Comparison of ENCODE assay signal across 16 cellular contexts in the genomic region with DNA sequence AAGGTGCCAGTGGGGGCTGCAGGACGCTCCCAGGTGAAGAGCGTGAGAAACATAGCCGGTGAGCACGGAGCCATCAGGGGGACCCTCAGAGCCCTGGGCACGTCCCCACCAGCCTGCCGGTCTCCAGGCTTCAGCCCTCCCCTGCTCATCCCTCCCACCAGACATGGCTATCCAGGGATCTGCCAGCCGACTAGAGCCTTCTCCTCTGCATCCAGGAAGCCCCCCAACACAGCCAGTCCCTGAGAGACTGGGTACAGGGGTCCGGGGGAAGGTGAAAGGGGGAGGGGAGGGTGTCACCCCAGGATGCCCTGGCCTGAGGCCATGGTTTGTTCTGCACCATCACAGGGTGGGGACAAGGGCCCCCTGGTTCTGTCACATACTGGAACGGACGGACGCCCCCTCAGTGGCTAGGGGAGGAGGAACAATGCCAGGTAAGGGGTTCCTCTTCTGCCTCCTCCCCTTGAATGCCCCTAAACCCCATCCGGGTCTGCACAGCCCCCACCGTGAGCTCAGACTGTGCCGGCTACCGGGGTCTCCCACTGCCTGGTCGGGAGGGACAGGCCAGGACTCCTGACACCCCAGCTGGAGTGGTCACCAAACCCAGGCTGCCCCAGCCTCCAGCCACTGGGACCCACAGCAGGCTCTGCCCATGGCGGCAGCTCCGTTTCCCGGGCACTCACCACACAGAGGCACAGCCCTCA. TPM values are rescaled to one million over a fixed set of nuclear protein-coding genes. Genes with fewer than 3 reads are reported as not detected.
A peak's percentile ranks its signal among the peaks of the same experiment; 100 is the strongest.
DNase-seq lines count a peak whose midpoint lies in the region; ATAC-seq and TF ChIP-seq lines count a peak whose summit lies in the region.
"Had no signal": no experiment of that assay in that cellular context is flagged by ENCODE, and none has a peak within 500 bp of the region (broad histone marks: within the 10 kb centered on the region; RNA-seq: fewer than 3 reads in every experiment).

No MANE protein-coding gene starts in this region.

- TF ChIP-seq RAD21 in SK-N-SH (IDR thresholded peaks at IDR 0.05; ENCODE audit: low read length): no peak

- CTCF ChIA-PET in SK-N-SH (lab: Yijun Ruan, JAX): interaction anchor here (1.0 to 1.8 kb wide), 3 partner anchors 62 to 93 kb away, joined by 4 to 5 read pairs (median 4); no protein-coding TSS in a partner anchor

- H3K23ac ChIP-seq in trophoblast cell (ENCODE audit: low read length): no peak overlapping the region

- H3K9me3 ChIP-seq in left ventricle myocardium inferior (replicated peaks): no peaks in the 10 kb centered on the region
- H3K9me3 ChIP-seq in SK-N-SH: no peaks in the 10 kb centered on the region
- H3K9me3 ChIP-seq in trophoblast cell (ENCODE audit: insufficient read depth, low read depth, low read length): no peaks in the 10 kb centered on the region
- H3K9me3 ChIP-seq: esophagus squamous epithelium, prostate gland had no signal

- peaks cover 78% of the 10 kb centered on the region for H3K79me2 ChIP-seq in SK-N-SH (ENCODE audit: insufficient read depth)
- no peaks in the 10 kb centered on the region for H3K79me2 ChIP-seq in trophoblast cell (ENCODE audit: control insufficient read depth, insufficient read depth, low read length, poor library complexity)

- H3K4me3 ChIP-seq in left ventricle myocardium inferior: no peak overlapping the region
- no peak overlapping the region for H3K4me3 ChIP-seq in SK-N-SH (ENCODE audit: low read depth in 2 of 2, low read length in 1 of 2)
- H3K4me3 ChIP-seq in trophoblast cell (ENCODE audit: low read depth, low read length): no peak overlapping the region
- H3K4me3 ChIP-seq: esophagus squamous epithelium, prostate gland had no signal

- DNase-seq in left ventricle myocardium inferior (peak; percentile 11), left ventricle myocardium superior (no peak), SK-N-SH (peak; percentile 44), left lobe of liver (ENCODE audit: low spot score) (peak; percentile 39), NCI-H128 (lab: John Stamatoyannopoulos, UW; ENCODE audit: unreplicated experiment) (no peak), trophoblast cell (no peak)
- DNase-seq: activated CD4-positive, alpha-beta T cell treated with anti-CD3 and anti-CD28 coated beads, Interleukin-2, amount 50 U/mL, for 4 hours; activated gamma-delta T cell treated with Interleukin-2 at 50 U/mL for 16 hours; DMS 273 treated with DMSO at 0.1 percent for 48 hours; esophagus squamous epithelium; NCI-H1105 treated with DMSO at 0.1 percent for 48 hours; NCI-H2081 treated with DMSO at 0.1 percent for 48 hours; NCI-H345; NCI-H774 had no signal

- peaks cover 46% of the 10 kb centered on the region for H3K4me1 ChIP-seq in left ventricle myocardium inferior
- peaks cover 13 to 29% of the 10 kb centered on the region in 2 experiments; a peak in 2 of 4 replicates for H3K4me1 ChIP-seq in SK-N-SH (ENCODE audit: control insufficient read depth in 1 of 2, insufficient read depth in 2 of 2, low read depth in 1 of 2, low read length in 1 of 2)
- no peaks in the 10 kb centered on the region for H3K4me1 ChIP-seq in trophoblast cell (ENCODE audit: control insufficient read depth in 1 of 2, insufficient read depth in 2 of 2, low read length in 2 of 2)
- H3K4me1 ChIP-seq: prostate gland had no signal

- H2BK12ac ChIP-seq in trophoblast cell (ENCODE audit: low read length): no peak overlapping the region

- H3K9ac ChIP-seq in SK-N-SH (no peak overlapping the region), trophoblast cell (ENCODE audit: low read length) (no peak overlapping the region)

- no peak overlapping the region for H2BK120ac ChIP-seq in trophoblast cell (ENCODE audit: insufficient read depth, low read length, poor library complexity)

- peaks cover 82% of the 10 kb centered on the region for H4K20me1 ChIP-seq in SK-N-SH (ENCODE audit: insufficient read depth)

- no peaks in the 10 kb centered on the region for H3K79me1 ChIP-seq in trophoblast cell (ENCODE audit: low read length)

- H4K8ac ChIP-seq in trophoblast cell (ENCODE audit: low read depth, low read length): no peak overlapping the region

- POLR2A ChIA-PET in SK-N-SH (lab: Yijun Ruan, JAX): no interaction called here

- no peak overlapping the region for H2AFZ ChIP-seq in SK-N-SH (ENCODE audit: low read depth)
- no peak overlapping the region for H2AFZ ChIP-seq in trophoblast cell (ENCODE audit: insufficient read depth, low read length, poor library complexity)

- no peak overlapping the region for H4K91ac ChIP-seq in trophoblast cell (ENCODE audit: low read depth, low read length)

- intact Hi-C loops in left ventricle myocardium inferior (cut with micrococcal nuclease) (no loop called here), left ventricle myocardium superior (cut with micrococcal nuclease) (no loop called here)

- H2BK5ac ChIP-seq in trophoblast cell (ENCODE audit: low read depth, low read length, poor library complexity): no peak overlapping the region

- H3K36me3 ChIP-seq in left ventricle myocardium inferior (peaks cover 11% of the 10 kb centered on the region), SK-N-SH (replicated peaks in 1 of 2; ENCODE audit: control insufficient read depth in 1 of 2, insufficient read depth in 2 of 2, low read length in 1 of 2) (no peaks in the 10 kb centered on the region), trophoblast cell (ENCODE audit: control insufficient read depth in 1 of 2, insufficient read depth in 2 of 2, low read length in 2 of 2) (peaks cover 0 to 3% of the 10 kb centered on the region in 2 experiments)
- H3K36me3 ChIP-seq: prostate gland had no signal

- no peak overlapping the region for H2AK5ac ChIP-seq in trophoblast cell (ENCODE audit: low read length)

- TF ChIP-seq CTCF in left ventricle myocardium inferior (IDR thresholded peaks at IDR 0.05; ENCODE audit: borderline replicate concordance): no peak
- no peak for TF ChIP-seq CTCF in SK-N-SH (IDR thresholded peaks at IDR 0.05)

- ATAC-seq in left ventricle myocardium superior (no peak), left lobe of liver (no peak), HG02588 (IDR thresholded peaks at IDR 0.05; ENCODE audit: unreplicated experiment) (no peak)

- H3K4me2 ChIP-seq in SK-N-SH (0 out of 2 replicates have a peak overlapping the region, but pooled peaks have one; percentile 63), trophoblast cell (ENCODE audit: low read length) (no peak overlapping the region)

- H3F3A ChIP-seq in SK-N-SH (replicated peaks; ENCODE audit: insufficient read depth): no peaks in the 10 kb centered on the region

- TF ChIP-seq EP300 in SK-N-SH (IDR thresholded peaks at IDR 0.05; ENCODE audit: borderline replicate concordance in 1 of 2, low read depth in 1 of 2, low read length in 1 of 2): no peak

- H3K9me2 ChIP-seq in SK-N-SH: no peaks in the 10 kb centered on the region

- H3K27me3 ChIP-seq in left ventricle myocardium inferior (ENCODE audit: low read depth) (no peaks in the 10 kb centered on the region), SK-N-SH (ENCODE audit: insufficient read depth) (no peaks in the 10 kb centered on the region), trophoblast cell (ENCODE audit: insufficient read depth, low read length) (no peaks in the 10 kb centered on the region)
- H3K27me3 ChIP-seq: esophagus squamous epithelium had no signal

- H4K12ac ChIP-seq in trophoblast cell (ENCODE audit: low read depth, low read length): no peak overlapping the region

- no peak overlapping the region for H3K4ac ChIP-seq in trophoblast cell (ENCODE audit: low read depth, low read length)

- H3K18ac ChIP-seq in trophoblast cell (ENCODE audit: low read length): no peak overlapping the region

- WGBS in SK-N-SH (ENCODE audit: low lambda C conversion rate): 85% methylated on average over 9 of the region's 19 CpGs
- WGBS in trophoblast cell (ENCODE audit: extremely low coverage, insufficient coverage, insufficient read length): no CpG with 5 or more reads among the region's 19 CpGs

- H3K27ac ChIP-seq in left ventricle myocardium inferior (replicated peaks) (no peak overlapping the region), SK-N-SH (ENCODE audit: low read depth in 2 of 2, low read length in 1 of 2) (peak overlapping the region in 1 of 2 experiments; percentile 62; a peak in 1 of 4 replicates), trophoblast cell (ENCODE audit: low read depth, low read length) (no peak overlapping the region)
- H3K27ac ChIP-seq: esophagus squamous epithelium, prostate gland had no signal

- no peak overlapping the region for H3K14ac ChIP-seq in trophoblast cell (ENCODE audit: low read length)

TF ChIP-seq in SK-N-SH, 30 proteins besides CTCF, POLR2A, EP300 and RAD21 (continues in another document):
- TF ChIP-seq JUND (IDR thresholded peaks at IDR 0.05) (no peak), TEAD4 (IDR thresholded peaks at IDR 0.05; ENCODE audit: borderline replicate concordance, insufficient read depth) (no peak), RXRA (IDR thresholded peaks at IDR 0.05; ENCODE audit: borderline replicate concordance, low read depth) (no peak), SMC3 (IDR thresholded peaks at IDR 0.05; ENCODE audit: low read depth, low read length) (no peak), TCF12 (IDR thresholded peaks at IDR 0.05) (no peak), GABPA (IDR thresholded peaks at IDR 0.05; ENCODE audit: low read depth) (no peak)
- TF ChIP-seq, protein P1, sequence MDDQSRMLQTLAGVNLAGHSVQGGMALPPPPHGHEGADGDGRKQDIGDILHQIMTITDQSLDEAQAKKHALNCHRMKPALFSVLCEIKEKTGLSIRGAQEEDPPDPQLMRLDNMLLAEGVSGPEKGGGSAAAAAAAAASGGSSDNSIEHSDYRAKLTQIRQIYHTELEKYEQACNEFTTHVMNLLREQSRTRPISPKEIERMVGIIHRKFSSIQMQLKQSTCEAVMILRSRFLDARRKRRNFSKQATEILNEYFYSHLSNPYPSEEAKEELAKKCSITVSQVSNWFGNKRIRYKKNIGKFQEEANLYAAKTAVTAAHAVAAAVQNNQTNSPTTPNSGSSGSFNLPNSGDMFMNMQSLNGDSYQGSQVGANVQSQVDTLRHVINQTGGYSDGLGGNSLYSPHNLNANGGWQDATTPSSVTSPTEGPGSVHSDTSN (IDR thresholded peaks at IDR 0.05): no peak
- TF ChIP-seq, protein P2, sequence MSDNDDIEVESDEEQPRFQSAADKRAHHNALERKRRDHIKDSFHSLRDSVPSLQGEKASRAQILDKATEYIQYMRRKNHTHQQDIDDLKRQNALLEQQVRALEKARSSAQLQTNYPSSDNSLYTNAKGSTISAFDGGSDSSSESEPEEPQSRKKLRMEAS (IDR thresholded peaks at IDR 0.05; ENCODE audit: low read depth): no peak

RNA-seq across cellular contexts. Expression of a gene that starts 34.3 kb away (rescaled TPM):
- total RNA-seq in left ventricle myocardium inferior (29.5 TPM), left ventricle myocardium superior (39.1 TPM), left lobe of liver (18.4 TPM)
- polyA plus RNA-seq in SK-N-SH (2012; rRNA removed): 18.4 and 22.1 TPM in 2 replicates
- 11.0 and 14.6 TPM in 2 replicates for polyA plus RNA-seq in SK-N-SH (2012; cell fraction: cytosol; rRNA removed)
- polyA plus RNA-seq in SK-N-SH (2012; cell fraction: nucleus; rRNA removed): 32.2 and 32.4 TPM in 2 replicates
- 13.9 and 14.5 TPM in 2 replicates for polyA plus RNA-seq in trophoblast cell (2013)

RNA-seq across cellular contexts. Expression of a gene that starts 57.9 kb away (rescaled TPM):
- 15.1 TPM for total RNA-seq in left ventricle myocardium inferior
- total RNA-seq in left ventricle myocardium superior: 16.6 TPM
- 22.1 and 25.9 TPM in 2 replicates for polyA plus RNA-seq in SK-N-SH (2012; rRNA removed)
- 14.6 and 21.9 TPM in 2 replicates for polyA plus RNA-seq in SK-N-SH (2012; cell fraction: cytosol; rRNA removed)
- polyA plus RNA-seq in SK-N-SH (2012; cell fraction: nucleus; rRNA removed): 31.1 and 36.2 TPM in 2 replicates
- 18.2 TPM for total RNA-seq in left lobe of liver
- 18.2 and 18.3 TPM in 2 replicates for polyA plus RNA-seq in trophoblast cell (2013)

Comparison
In these comparisons a context has a peak if more than half of its experiments do, and no peak if none do; other contexts are left out.
1. DNase-seq: peak in left ventricle myocardium inferior (single experiment), SK-N-SH (single experiment) and left lobe of liver (single experiment); none in left ventricle myocardium superior (single experiment), NCI-H128 (single experiment) and trophoblast cell (0 of 2).